ENCODE assay signal across 1 cellular context in genomic region chr21:43827015-43827611, GRCh38.
TF ChIP-seq lines count a peak whose summit lies in the region.

No MANE protein-coding gene starts in this region.

TF ChIP-seq in H1, 55 proteins besides CTCF, POLR2A, EP300 and RAD21 (continued from another document):
- TF ChIP-seq USF2 (IDR thresholded peaks at IDR 0.05; ENCODE audit: low read length) (no peak), CHD2 (IDR thresholded peaks at IDR 0.05; ENCODE audit: low read length) (no peak)
